Comparison of ENCODE assay signal across 8 cellular contexts in the genomic region with DNA sequence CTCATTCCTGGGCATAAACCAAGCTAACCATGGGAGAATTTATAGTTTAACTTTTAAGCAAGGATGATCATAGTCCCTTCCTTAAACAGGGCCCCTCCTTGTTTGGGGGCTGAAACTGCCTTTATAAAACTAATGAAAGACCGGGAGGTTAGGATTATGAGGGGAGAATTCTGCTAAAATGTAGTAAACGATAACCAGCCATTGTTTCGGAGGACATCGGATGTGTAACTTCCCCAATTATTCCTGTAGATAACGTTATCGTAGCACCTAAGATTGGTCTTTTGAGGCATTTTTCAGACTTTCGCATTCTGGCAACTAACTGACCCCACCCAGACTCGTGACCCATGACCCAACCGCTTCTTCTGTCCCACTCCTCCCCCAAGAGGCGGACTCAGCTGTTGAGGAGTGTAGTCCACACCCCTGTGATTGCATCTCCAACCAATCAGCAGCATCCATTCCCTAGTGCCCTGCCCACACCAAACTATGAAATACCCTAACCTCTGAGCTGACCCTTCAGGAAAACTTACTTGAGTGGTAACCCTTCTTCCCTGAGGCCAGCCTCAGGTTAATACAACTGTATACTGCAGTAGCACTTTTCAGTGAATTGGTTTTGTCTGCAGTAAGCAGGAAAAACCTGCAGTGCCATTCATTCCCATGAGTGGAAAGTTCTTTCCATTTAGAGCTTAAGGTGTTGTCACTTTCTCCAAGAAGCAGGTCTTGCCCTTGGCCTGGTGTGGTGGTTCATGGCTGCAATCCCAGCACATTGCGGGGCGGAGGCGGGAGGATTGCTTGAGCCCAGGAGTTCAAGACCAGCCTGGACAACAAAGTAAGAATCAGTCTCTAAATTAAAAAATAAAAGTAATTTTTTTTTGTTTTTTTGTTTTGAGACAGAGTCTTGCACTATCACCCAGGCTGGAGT. TPM values are rescaled to one million over a fixed set of nuclear protein-coding genes. Genes with fewer than 3 reads are reported as not detected.
DNase-seq lines count a peak whose midpoint lies in the region; ATAC-seq and TF ChIP-seq lines count a peak whose summit lies in the region.

No MANE protein-coding gene starts in this region.

- H3K4me2 ChIP-seq in skeletal muscle satellite cell (ENCODE audit: low read length) = peak overlapping the region; percentile 90

- WGBS in body of pancreas, 2 donors = 22 to 23% methylated on average over 13 of the region's 13 CpGs

- no peaks in the 10 kb centered on the region for H3K9me3 ChIP-seq in body of pancreas
- no peaks in the 10 kb centered on the region for H3K9me3 ChIP-seq in iPS-18a (ENCODE audit: control insufficient read depth, low read depth, low read length)
- H3K9me3 ChIP-seq in skeletal muscle satellite cell (replicated peaks; ENCODE audit: low read length) = no peaks in the 10 kb centered on the region

- no peak for TF ChIP-seq CTCF in body of pancreas (IDR thresholded peaks at IDR 0.05)

- H3K4me3 ChIP-seq in body of pancreas (peak overlapping the region; percentile 64 to 81), iPS-18a (ENCODE audit: low read length) (peak overlapping the region; percentile 99), skeletal muscle satellite cell (ENCODE audit: low read length) (peak overlapping the region; percentile 92)

- H3K4me1 ChIP-seq in body of pancreas = peaks cover 14% of the 10 kb centered on the region
- peaks cover 3% of the 10 kb centered on the region for H3K4me1 ChIP-seq in iPS-18a (ENCODE audit: control insufficient read depth, low read depth, low read length)
- H3K4me1 ChIP-seq in skeletal muscle satellite cell (ENCODE audit: control insufficient read depth, insufficient read depth, low read length) = peaks cover 30% of the 10 kb centered on the region

- DNase-seq in ELF-1 (ENCODE audit: low read depth, low spot score) (peak; percentile 92), Kasumi-1 (lab: John Stamatoyannopoulos, UW) (peak; percentile 75 to 77), T follicular helper cell (ENCODE audit: low read depth) (peak; percentile 18), body of pancreas (peak; percentile 52 to 80 (median 64))

- peak; percentile 64 for ATAC-seq in GM21723 (IDR thresholded peaks at IDR 0.05; ENCODE audit: unreplicated experiment)
- ATAC-seq in body of pancreas = peak; percentile 71
- ATAC-seq in HG03469 (IDR thresholded peaks at IDR 0.05; ENCODE audit: unreplicated experiment) = no peak

- H3K9ac ChIP-seq in iPS-18a (ENCODE audit: low read length) (peak overlapping the region; percentile 91), skeletal muscle satellite cell (ENCODE audit: low read depth, low read length) (peak overlapping the region; percentile 92)

- H3K27ac ChIP-seq in body of pancreas (peak overlapping the region; percentile 47 to 88 (median 67)), iPS-18a (ENCODE audit: low read length) (peak overlapping the region; percentile 92)

- H3K27me3 ChIP-seq in body of pancreas (no peaks in the 10 kb centered on the region), iPS-18a (ENCODE audit: control insufficient read depth, insufficient read depth, low read length) (no peaks in the 10 kb centered on the region), skeletal muscle satellite cell (ENCODE audit: control insufficient read depth, insufficient read depth, low read length) (no peaks in the 10 kb centered on the region)

- H3K36me3 ChIP-seq in body of pancreas (replicated peaks in 1 of 2; ENCODE audit: insufficient read depth in 1 of 2, low read depth in 2 of 2) = peaks cover 0 to 7% of the 10 kb centered on the region in 2 donors
- peaks cover 24% of the 10 kb centered on the region for H3K36me3 ChIP-seq in iPS-18a (ENCODE audit: control insufficient read depth, low read depth, low read length)
- peaks cover 11% of the 10 kb centered on the region for H3K36me3 ChIP-seq in skeletal muscle satellite cell (ENCODE audit: insufficient read depth, low read length)

- intact Hi-C loops in body of pancreas (cut with DNase I) = no loop called here

- TF ChIP-seq POLR2A in body of pancreas (IDR thresholded peaks at IDR 0.05) = no peak

RNA-seq across cellular contexts. Expression of a gene that starts 0.8 kb away (rescaled TPM):
- 10 to 100 TPM; 25.7 to 48.5 TPM for total RNA-seq in body of pancreas
- total RNA-seq in skeletal muscle satellite cell (2012; rRNA removed) = 24.2 and 31.4 TPM in 2 replicates

RNA-seq across cellular contexts. Expression of a gene that starts 14.1 kb away (rescaled TPM):
- 100 to 1,000 TPM in 1 of 2 donors, 10 to 100 TPM in 1; 94.4 to 158 TPM for total RNA-seq in body of pancreas
- 89.8 and 100 TPM in 2 replicates for total RNA-seq in skeletal muscle satellite cell (2012; rRNA removed)

RNA-seq across cellular contexts. Expression of a gene that starts 39.2 kb away (rescaled TPM):
- total RNA-seq in body of pancreas = not detected
- total RNA-seq in skeletal muscle satellite cell (2012; rRNA removed) = not detected in 2 replicates

Comparison
In these comparisons a context has a peak if more than half of its experiments do, and no peak if none do; other contexts are left out.
1. DNase-seq: peak in every context shown above with its lines; median percentile 92 in ELF-1; 76 in Kasumi-1; 64 in body of pancreas; 18 in T follicular helper cell.